In the genomic region with DNA sequence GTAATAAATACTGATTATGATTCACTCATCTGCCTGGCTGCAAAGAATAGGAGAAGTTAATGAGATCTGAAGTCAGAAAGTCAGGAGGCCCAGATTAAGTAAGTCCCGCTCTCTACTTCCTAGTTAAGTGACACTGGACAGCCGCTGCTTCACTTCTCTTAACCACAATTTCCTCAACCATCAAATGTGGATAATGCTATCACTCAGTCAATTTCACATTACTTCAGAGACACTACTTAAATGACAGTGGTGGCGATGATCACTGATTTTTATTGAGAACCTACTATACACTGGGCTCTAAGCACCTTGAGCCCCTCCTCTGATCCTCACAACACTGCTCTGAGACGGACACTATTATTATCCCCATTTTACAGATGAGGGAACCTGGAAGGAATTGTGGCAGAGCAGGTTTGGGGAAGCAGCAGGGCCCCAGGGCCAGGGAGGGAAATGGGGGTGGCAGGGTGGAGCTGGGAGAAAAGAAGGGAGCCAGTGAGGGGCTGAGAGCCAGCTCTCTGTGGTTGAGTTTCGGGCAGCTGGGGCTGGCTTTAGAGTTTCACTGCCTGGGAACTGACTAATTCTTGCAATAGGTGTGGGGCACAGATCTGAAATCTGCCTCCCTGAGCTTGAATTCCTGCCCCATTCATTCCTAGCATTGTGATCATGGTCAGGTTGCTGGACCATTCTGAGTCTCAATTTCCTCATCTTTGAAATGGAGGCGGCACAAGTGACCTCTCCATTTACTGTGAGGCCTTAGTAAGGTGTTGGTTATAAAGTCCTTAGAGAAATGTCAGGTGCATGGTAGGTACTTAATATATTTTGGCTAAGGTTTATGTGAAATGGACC, we compare ENCODE assay signal across 11 cellular contexts. TPM values are rescaled to one million over a fixed set of nuclear protein-coding genes. Genes with fewer than 3 reads are reported as not detected.
A peak's percentile ranks its signal among the peaks of the same experiment; 100 is the strongest.
DNase-seq lines count a peak whose midpoint lies in the region; ATAC-seq and TF ChIP-seq lines count a peak whose summit lies in the region.
"Had no signal": no experiment of that assay in that cellular context is flagged by ENCODE, and none has a peak within 500 bp of the region (broad histone marks: within the 10 kb centered on the region; RNA-seq: fewer than 3 reads in every experiment).

No MANE protein-coding gene starts in this region.

- H3K4me3 ChIP-seq in esophagus squamous epithelium (no peak overlapping the region), gastroesophageal sphincter (no peak overlapping the region)
- H3K4me3 ChIP-seq: tibial artery had no signal

- peak; percentile 34 for ATAC-seq in stimulated activated naive CD8-positive, alpha-beta T cell treated with anti-CD3 and anti-CD28 coated beads, Interleukin-15, amount 100 ng/mL, for 72 hours
- no peak for ATAC-seq in stimulated activated naive CD8-positive, alpha-beta T cell treated with anti-CD3 and anti-CD28 coated beads, Interleukin-15, Interleukin-2, amounts not matched to agents 100 U/mL and 50 U/mL, for 24 hours
- no peak for ATAC-seq in gastroesophageal sphincter

- TF ChIP-seq CTCF in esophagus squamous epithelium (IDR thresholded peaks at IDR 0.05) (no peak), gastroesophageal sphincter (IDR thresholded peaks at IDR 0.05) (no peak)

- WGBS in esophagus squamous epithelium, 2 donors = 42 to 50% methylated on average over 5 to 6 of the region's 6 CpGs
- 85 to 89% methylated on average over 4 to 5 of the region's 6 CpGs for WGBS in gastroesophageal sphincter (ENCODE audit: low coverage in 1 of 2), 2 donors

- H3K4me1 Mint-ChIP-seq in stimulated activated naive CD8-positive, alpha-beta T cell treated with anti-CD3 and anti-CD28 coated beads, Interleukin-15, amount 100 ng/mL, for 72 hours = peaks cover 45% of the 10 kb centered on the region
- peaks cover 48% of the 10 kb centered on the region for H3K4me1 Mint-ChIP-seq in T-helper 1 cell treated with Interleukin-12 subunit alpha and Interleukin-12 subunit beta and Interleukin-4 antibody, amounts not matched to agents 30 μg/mL and 1 μg/mL, for 36 hours (ENCODE audit: low read depth)

- H3K27ac Mint-ChIP-seq in stimulated activated naive CD8-positive, alpha-beta T cell treated with anti-CD3 and anti-CD28 coated beads, Interleukin-15, amount 100 ng/mL, for 72 hours = no peak overlapping the region
- peak overlapping the region; percentile 59 for H3K27ac Mint-ChIP-seq in T-helper 1 cell treated with Interleukin-12 subunit alpha and Interleukin-12 subunit beta and Interleukin-4 antibody, amounts not matched to agents 30 μg/mL and 1 μg/mL, for 36 hours

- DNase-seq in stimulated activated naive CD8-positive, alpha-beta T cell treated with anti-CD3 and anti-CD28 coated beads, Interleukin-15, amount 100 ng/mL, for 72 hours = no peak
- DNase-seq in stimulated activated naive CD8-positive, alpha-beta T cell treated with anti-CD3 and anti-CD28 coated beads, Interleukin-15, Interleukin-2, amounts not matched to agents 100 U/mL and 50 U/mL, for 24 hours = no peak
- no peak for DNase-seq in esophagus squamous epithelium (lab: John Stamatoyannopoulos, UW)
- DNase-seq in AG08396 (ENCODE audit: low spot score) = no peak
- DNase-seq in COLO829 (ENCODE audit: low spot score) = no peak
- no peak for DNase-seq in nucleus accumbens (lab: John Stamatoyannopoulos, UW)
- DNase-seq: NCI-H2029; stimulated activated CD4-positive, alpha-beta T cell treated with anti-CD3 and anti-CD28 coated beads, Interleukin-4, amount 100 ng/mL, for 4 hours; tibial artery had no signal

- H3K4me1 ChIP-seq in esophagus squamous epithelium = peaks cover 37 to 74% (median 52%) of the 10 kb centered on the region in 3 donors
- H3K4me1 ChIP-seq in gastroesophageal sphincter = peaks cover 7 to 27% (median 18%) of the 10 kb centered on the region in 3 donors

- TF ChIP-seq EP300 in gastroesophageal sphincter (IDR thresholded peaks at IDR 0.05) = no peak

- H3K4me3 Mint-ChIP-seq in stimulated activated naive CD8-positive, alpha-beta T cell treated with anti-CD3 and anti-CD28 coated beads, Interleukin-15, amount 100 ng/mL, for 72 hours = no peak overlapping the region
- H3K4me3 Mint-ChIP-seq in T-helper 1 cell treated with Interleukin-12 subunit alpha and Interleukin-12 subunit beta and Interleukin-4 antibody, amounts not matched to agents 30 μg/mL and 1 μg/mL, for 36 hours = peak overlapping the region; percentile 13

- no peaks in the 10 kb centered on the region for H3K9me3 Mint-ChIP-seq in stimulated activated naive CD8-positive, alpha-beta T cell treated with anti-CD3 and anti-CD28 coated beads, Interleukin-15, amount 100 ng/mL, for 72 hours
- H3K9me3 Mint-ChIP-seq in T-helper 1 cell treated with Interleukin-12 subunit alpha and Interleukin-12 subunit beta and Interleukin-4 antibody, amounts not matched to agents 30 μg/mL and 1 μg/mL, for 36 hours = no peaks in the 10 kb centered on the region

- H3K9me3 ChIP-seq in esophagus squamous epithelium (no peaks in the 10 kb centered on the region), gastroesophageal sphincter (no peaks in the 10 kb centered on the region)
- H3K9me3 ChIP-seq: tibial artery had no signal

- no peaks in the 10 kb centered on the region for H3K27me3 Mint-ChIP-seq in stimulated activated naive CD8-positive, alpha-beta T cell treated with anti-CD3 and anti-CD28 coated beads, Interleukin-15, amount 100 ng/mL, for 72 hours
- H3K27me3 Mint-ChIP-seq in T-helper 1 cell treated with Interleukin-12 subunit alpha and Interleukin-12 subunit beta and Interleukin-4 antibody, amounts not matched to agents 30 μg/mL and 1 μg/mL, for 36 hours (ENCODE audit: low read depth) = no peaks in the 10 kb centered on the region

- peak overlapping the region; percentile 72 to 93 (median 86) for H3K27ac ChIP-seq in esophagus squamous epithelium
- no peak overlapping the region for H3K27ac ChIP-seq in gastroesophageal sphincter
- H3K27ac ChIP-seq: tibial artery had no signal

- TF ChIP-seq POLR2A in esophagus squamous epithelium (IDR thresholded peaks at IDR 0.05) (peak in 1 of 4 donors; percentile 3), gastroesophageal sphincter (IDR thresholded peaks at IDR 0.05) (no peak)

- H3K36me3 ChIP-seq in esophagus squamous epithelium (no peaks in the 10 kb centered on the region), gastroesophageal sphincter (no peaks in the 10 kb centered on the region)
- H3K36me3 ChIP-seq: tibial artery had no signal

- H3K27me3 ChIP-seq in esophagus squamous epithelium (peaks cover 0 to 8% (median 0%) of the 10 kb centered on the region in 4 donors), gastroesophageal sphincter (peaks cover 24% of the 10 kb centered on the region)

- intact Hi-C loops in esophagus squamous epithelium (cut with DNase I) = no loop called here

- H3K36me3 Mint-ChIP-seq in T-helper 1 cell treated with Interleukin-12 subunit alpha and Interleukin-12 subunit beta and Interleukin-4 antibody, amounts not matched to agents 30 μg/mL and 1 μg/mL, for 36 hours (ENCODE audit: low read depth) = peaks cover 7% of the 10 kb centered on the region

RNA-seq across cellular contexts. Expression of a gene that starts 2.5 kb away (rescaled TPM):
- total RNA-seq in esophagus squamous epithelium (10 to 100 TPM; 10.1 to 16.9 (median 11.8) TPM), gastroesophageal sphincter (under 1 TPM in 2 of 4 donors, not detected in 2; 0.08 to 0.17 TPM)

RNA-seq across cellular contexts. Expression of a gene that starts 25.8 kb away (rescaled TPM):
- total RNA-seq in esophagus squamous epithelium = 10 to 100 TPM; 12.6 to 62.9 (median 37.5) TPM
- 100 to 1,000 TPM; 144 to 270 (median 221) TPM for total RNA-seq in gastroesophageal sphincter

RNA-seq across cellular contexts. Expression of a gene that starts 49.5 kb away (rescaled TPM):
- 10 to 100 TPM; 17.6 to 39.0 (median 30.5) TPM for total RNA-seq in esophagus squamous epithelium
- total RNA-seq in gastroesophageal sphincter = 10 to 100 TPM; 21.3 to 37.7 (median 31.0) TPM

Comparison
In these comparisons a context has a peak if more than half of its experiments do, and no peak if none do; other contexts are left out.
1. H3K27ac ChIP-seq: peak in esophagus squamous epithelium (4 of 4); none in gastroesophageal sphincter (0 of 4).
2. RNA of a gene that starts 2.5 kb away (total RNA-seq): 10.1 to 16.9 TPM in esophagus squamous epithelium; 0.08 to 0.17 TPM in gastroesophageal sphincter; every median in the first group is over 4 times any median in the second.